ENCODE assay signal across 1 cellular context in the genomic region with DNA sequence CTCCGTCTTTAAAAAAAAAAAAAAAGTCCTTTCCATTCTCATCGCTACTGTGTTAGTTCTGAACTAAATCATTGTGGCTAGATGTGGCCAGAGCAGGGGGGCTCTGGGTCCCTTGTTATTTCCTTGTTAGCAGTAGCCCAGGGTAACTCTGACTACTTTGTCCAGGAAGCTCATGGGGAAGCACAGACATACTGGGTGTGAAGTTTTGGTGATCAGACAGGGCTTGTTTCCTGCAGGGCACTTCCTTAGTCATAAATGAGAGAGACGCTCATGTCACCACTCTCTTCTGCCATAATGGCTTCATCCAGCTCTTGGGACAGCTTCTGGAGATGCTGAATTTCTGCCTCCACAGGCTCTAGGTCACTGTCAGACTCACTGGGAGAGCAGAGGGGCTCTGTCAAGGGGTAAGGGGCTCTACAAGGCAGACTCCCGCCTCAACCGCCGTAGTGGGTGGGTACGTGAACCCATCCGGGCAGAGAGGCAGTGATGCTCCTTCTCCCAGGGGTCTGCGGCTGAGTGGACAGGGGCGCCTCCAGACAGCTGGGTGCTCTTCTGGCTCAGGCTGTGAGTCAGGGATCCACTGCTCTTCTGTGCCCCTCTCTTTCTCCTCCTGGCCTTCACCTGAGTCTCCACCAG.
TF ChIP-seq lines count a peak whose summit lies in the region.

No MANE protein-coding gene starts in this region.

TF ChIP-seq in HepG2, 621 proteins besides CTCF, POLR2A, EP300 and RAD21 (continued from another document):
- TF ChIP-seq ZNF232 (CRISPR knock-in tag; IDR thresholded peaks at IDR 0.05; ENCODE audit: borderline replicate concordance) (no peak), MYNN (CRISPR knock-in tag; IDR thresholded peaks at IDR 0.05; ENCODE audit: low read depth) (no peak), ZNF460 (CRISPR knock-in tag; IDR thresholded peaks at IDR 0.05; ENCODE audit: borderline replicate concordance) (no peak), ARNT2 (CRISPR knock-in tag; IDR thresholded peaks at IDR 0.05; ENCODE audit: low read depth) (no peak), IRF2 (CRISPR knock-in tag; IDR thresholded peaks at IDR 0.05) (no peak), ATF1 (CRISPR knock-in tag; IDR thresholded peaks at IDR 0.05) (no peak), SIX4 (CRISPR knock-in tag; IDR thresholded peaks at IDR 0.05) (no peak), ZBTB7A (CRISPR knock-in tag; IDR thresholded peaks at IDR 0.05) (no peak), KLF6 (CRISPR knock-in tag; IDR thresholded peaks at IDR 0.05) (no peak)
- TF ChIP-seq, protein P1, sequence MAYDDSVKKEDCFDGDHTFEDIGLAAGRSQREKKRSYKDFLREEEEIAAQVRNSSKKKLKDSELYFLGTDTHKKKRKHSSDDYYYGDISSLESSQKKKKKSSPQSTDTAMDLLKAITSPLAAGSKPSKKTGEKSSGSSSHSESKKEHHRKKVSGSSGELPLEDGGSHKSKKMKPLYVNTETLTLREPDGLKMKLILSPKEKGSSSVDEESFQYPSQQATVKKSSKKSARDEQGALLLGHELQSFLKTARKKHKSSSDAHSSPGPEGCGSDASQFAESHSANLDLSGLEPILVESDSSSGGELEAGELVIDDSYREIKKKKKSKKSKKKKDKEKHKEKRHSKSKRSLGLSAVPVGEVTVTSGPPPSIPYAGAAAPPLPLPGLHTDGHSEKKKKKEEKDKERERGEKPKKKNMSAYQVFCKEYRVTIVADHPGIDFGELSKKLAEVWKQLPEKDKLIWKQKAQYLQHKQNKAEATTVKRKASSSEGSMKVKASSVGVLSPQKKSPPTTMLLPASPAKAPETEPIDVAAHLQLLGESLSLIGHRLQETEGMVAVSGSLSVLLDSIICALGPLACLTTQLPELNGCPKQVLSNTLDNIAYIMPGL (CRISPR knock-in tag; IDR thresholded peaks at IDR 0.05; ENCODE audit: borderline replicate concordance in 1 of 2, low read depth in 1 of 2), result no peak
- TF ChIP-seq, protein P2, sequence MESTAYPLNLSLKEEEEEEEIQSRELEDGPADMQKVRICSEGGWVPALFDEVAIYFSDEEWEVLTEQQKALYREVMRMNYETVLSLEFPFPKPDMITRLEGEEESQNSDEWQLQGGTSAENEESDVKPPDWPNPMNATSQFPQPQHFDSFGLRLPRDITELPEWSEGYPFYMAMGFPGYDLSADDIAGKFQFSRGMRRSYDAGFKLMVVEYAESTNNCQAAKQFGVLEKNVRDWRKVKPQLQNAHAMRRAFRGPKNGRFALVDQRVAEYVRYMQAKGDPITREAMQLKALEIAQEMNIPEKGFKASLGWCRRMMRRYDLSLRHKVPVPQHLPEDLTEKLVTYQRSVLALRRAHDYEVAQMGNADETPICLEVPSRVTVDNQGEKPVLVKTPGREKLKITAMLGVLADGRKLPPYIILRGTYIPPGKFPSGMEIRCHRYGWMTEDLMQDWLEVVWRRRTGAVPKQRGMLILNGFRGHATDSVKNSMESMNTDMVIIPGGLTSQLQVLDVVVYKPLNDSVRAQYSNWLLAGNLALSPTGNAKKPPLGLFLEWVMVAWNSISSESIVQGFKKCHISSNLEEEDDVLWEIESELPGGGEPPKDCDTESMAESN (CRISPR knock-in tag; conservative IDR thresholded peaks at IDR 0.05), result no peak
TF ChIP-seq in HepG2: peak in this region for 0.
